In the genomic region with DNA sequence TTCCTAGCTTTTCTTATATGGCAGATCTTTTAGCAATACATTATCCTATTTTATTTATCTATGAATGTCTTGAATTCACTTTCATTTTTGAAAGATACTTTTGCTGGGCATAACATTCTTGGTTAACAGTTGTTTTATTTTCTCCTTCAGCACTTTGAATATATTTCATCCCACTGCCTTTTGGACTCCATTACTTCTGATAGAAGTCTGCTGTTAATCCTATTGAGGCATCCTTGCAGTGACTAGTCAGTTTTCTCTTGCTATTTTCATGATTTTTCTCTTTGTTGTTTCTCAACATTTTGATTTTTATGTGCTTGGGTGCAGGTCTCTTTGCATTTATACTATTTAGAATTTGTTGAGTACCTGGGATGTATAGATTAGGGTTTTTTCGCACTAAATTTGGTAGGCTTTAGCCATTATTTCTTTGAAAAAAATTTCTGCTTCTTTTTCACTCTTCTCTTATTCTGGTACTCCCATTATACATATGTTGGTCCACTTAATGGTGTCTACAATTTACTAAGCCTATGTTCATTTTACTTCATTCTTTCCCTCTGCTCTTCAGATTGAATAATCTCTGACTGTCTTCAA, we compare ENCODE assay signal across 25 cellular contexts. TPM values are rescaled to one million over a fixed set of nuclear protein-coding genes. Genes with fewer than 3 reads are reported as not detected.
"Had no signal": no experiment of that assay in that cellular context is flagged by ENCODE, and none has a peak within 500 bp of the region (broad histone marks: within the 10 kb centered on the region; RNA-seq: fewer than 3 reads in every experiment).

No MANE protein-coding gene starts in this region.

- H3K36me3 ChIP-seq: gastrocnemius medialis, lower lobe of right lung, neural progenitor cell, stomach, thyroid gland, vagina had no signal

- DNase-seq: effector memory CD8-positive, alpha-beta T cell; erythroblast; gastrocnemius medialis; head of caudate nucleus; left ventricle myocardium superior; lower lobe of right lung; midbrain; naive thymus-derived CD4-positive, alpha-beta T cell; stimulated activated CD4-positive, alpha-beta T cell treated with anti-CD3 and anti-CD28 coated beads, Interleukin-12 subunit alpha, Interleukin-12 subunit beta, amount 100 ng/mL, for 4 hours; stimulated activated CD4-positive, alpha-beta T cell treated with anti-CD3 and anti-CD28 coated beads, Interleukin-1b, Interleukin-23, amount 100 ng/mL, for 48 hours; stimulated activated CD4-positive, alpha-beta T cell treated with anti-CD3 and anti-CD28 coated beads, Interleukin-4, amount 100 ng/mL, for 1 hour; stimulated activated CD8-positive, alpha-beta memory T cell treated with anti-CD3 and anti-CD28 coated beads, Interleukin-4, amount 100 ng/mL, for 48 hours; stimulated activated naive CD4-positive, alpha-beta T cell treated with Interleukin-2 at 50 U/mL for 16 hours; stomach; thyroid gland; trophoblast cell had no signal

- H3K27ac ChIP-seq: coronary artery, gastrocnemius medialis, lower lobe of right lung, neural progenitor cell, parathyroid adenoma, stomach, thyroid gland, vagina had no signal

- H3K9me3 ChIP-seq: thyroid gland had no signal

- H3K4me3 ChIP-seq: coronary artery, gastrocnemius medialis, lower lobe of right lung, neural progenitor cell, smooth muscle cell, stomach, thyroid gland, vagina had no signal

- H3K4me2 ChIP-seq: neural progenitor cell, smooth muscle cell had no signal

- H3K27me3 ChIP-seq: neural progenitor cell, thyroid gland, vagina had no signal

- H2AFZ ChIP-seq: neural progenitor cell, parathyroid adenoma had no signal

- H3K27ac Mint-ChIP-seq: effector memory CD8-positive, alpha-beta T cell; memory B cell; naive thymus-derived CD4-positive, alpha-beta T cell; nephron; neural progenitor cell; progenitor cell of endocrine pancreas had no signal

- ATAC-seq: effector memory CD8-positive, alpha-beta T cell; gastrocnemius medialis; left ventricle myocardium superior; lower lobe of right lung; naive thymus-derived CD4-positive, alpha-beta T cell; sciatic nerve had no signal

- H3K4me3 Mint-ChIP-seq: effector memory CD8-positive, alpha-beta T cell; memory B cell; naive thymus-derived CD4-positive, alpha-beta T cell; nephron; neural progenitor cell had no signal

- H3K4me1 Mint-ChIP-seq: memory B cell; naive thymus-derived CD4-positive, alpha-beta T cell; nephron; neural progenitor cell had no signal

- H3K4me1 ChIP-seq: gastrocnemius medialis, lower lobe of right lung, neural progenitor cell, parathyroid adenoma, stomach, thyroid gland, vagina had no signal

- H3K9ac ChIP-seq: neural progenitor cell, parathyroid adenoma had no signal

- H3K36me3 Mint-ChIP-seq: neural progenitor cell had no signal

RNA-seq across cellular contexts. Expression of gene PHACTR3, which starts 53.2 kb away (rescaled TPM):
- polyA plus RNA-seq: naive thymus-derived CD4-positive, alpha-beta T cell had no signal
